In genomic region chr2:10083692-10084566, GRCh38 we compare ENCODE assay signal across 11 cellular contexts. TPM values are rescaled to one million over a fixed set of nuclear protein-coding genes. Genes with fewer than 3 reads are reported as not detected.
DNase-seq lines count a peak whose midpoint lies in the region; ATAC-seq and TF ChIP-seq lines count a peak whose summit lies in the region.
"Had no signal": no experiment of that assay in that cellular context is flagged by ENCODE, and none has a peak within 500 bp of the region (broad histone marks: within the 10 kb centered on the region; RNA-seq: fewer than 3 reads in every experiment).

No MANE protein-coding gene starts in this region.

- in situ Hi-C loops in GM13977 (cut with MboI; ENCODE audit: low pct_unique_long_range_greater_than_20kb, low sequenced_read_pairs, unreplicated experiment) = no loop called here

- H3F3A ChIP-seq in PC-9 (ENCODE audit: insufficient read depth, low read depth) = peaks cover 5% of the 10 kb centered on the region; the same call in 1 of the 2 replicates

- no peak overlapping the region for H3K27ac ChIP-seq in PC-9
- H3K27ac ChIP-seq: cardiac muscle cell had no signal

- intact Hi-C loops in left colon (cut with DNase I, micrococcal nuclease) (no loop called here), PC-9 (cut with micrococcal nuclease; ENCODE audit: unreplicated experiment) (no loop called here)

- H3K36me3 Mint-ChIP-seq in activated naive CD8-positive, alpha-beta T cell treated with anti-CD3 and anti-CD28 coated beads, Interleukin-2, amount 50 U/mL, for 24 hours (ENCODE audit: low read depth) = no peaks in the 10 kb centered on the region
- H3K36me3 Mint-ChIP-seq in activated naive CD8-positive, alpha-beta T cell treated with anti-CD3 and anti-CD28 coated beads for 36 hours = no peaks in the 10 kb centered on the region

- H3K27me3 Mint-ChIP-seq in activated naive CD8-positive, alpha-beta T cell treated with anti-CD3 and anti-CD28 coated beads, Interleukin-2, amount 50 U/mL, for 24 hours = peaks cover 60% of the 10 kb centered on the region
- H3K27me3 Mint-ChIP-seq in activated naive CD8-positive, alpha-beta T cell treated with anti-CD3 and anti-CD28 coated beads for 36 hours = peaks cover 71% of the 10 kb centered on the region

- no peaks in the 10 kb centered on the region for H4K20me1 ChIP-seq in PC-9 (ENCODE audit: insufficient read depth)

- no peaks in the 10 kb centered on the region for H3K9me3 ChIP-seq in PC-9 (ENCODE audit: insufficient read depth, low read depth)

- H3K36me3 ChIP-seq in PC-9 (ENCODE audit: low read depth) = no peaks in the 10 kb centered on the region
- H3K36me3 ChIP-seq: cardiac muscle cell had no signal

- H3K4me3 Mint-ChIP-seq in activated naive CD8-positive, alpha-beta T cell treated with anti-CD3 and anti-CD28 coated beads, Interleukin-2, amount 50 U/mL, for 24 hours = no peak overlapping the region
- H3K4me3 Mint-ChIP-seq in activated naive CD8-positive, alpha-beta T cell treated with anti-CD3 and anti-CD28 coated beads for 36 hours = no peak overlapping the region

- no TSS peak for BruUV-seq in PC-9 (replicated peaks; lab: Mats Ljungman, UMichigan)

- CTCF ChIA-PET in PC-9 (lab: Charles Lee) = no interaction called here

- H3K4me3 ChIP-seq in PC-9 = no peak overlapping the region
- H3K4me3 ChIP-seq: cardiac muscle cell had no signal

- H3K9me2 ChIP-seq in PC-9 (ENCODE audit: insufficient read depth) = no peaks in the 10 kb centered on the region

- TF ChIP-seq CTCF in PC-9 (conservative IDR thresholded peaks at IDR 0.05) (no peak), GM13977 (IDR thresholded peaks at IDR 0.05; ENCODE audit: extremely low read depth, insufficient read depth, missing control alignments) (no peak)

- POLR2A ChIA-PET in PC-9 (lab: Charles Lee; ENCODE audit: unreplicated experiment) = no interaction called here

- peaks cover 23% of the 10 kb centered on the region for H3K27me3 ChIP-seq in PC-9 (ENCODE audit: insufficient read depth, low read depth)

- H3K4me1 ChIP-seq in PC-9 (replicated peaks; ENCODE audit: insufficient read depth) = 0 out of 2 replicates have a peak, but pooled peaks cover 2% of the 10 kb centered on the region

- H3K79me2 ChIP-seq in PC-9 (ENCODE audit: low read depth) = no peaks in the 10 kb centered on the region

- H2AFZ ChIP-seq in PC-9 = no peak overlapping the region

- ATAC-seq in activated naive CD8-positive, alpha-beta T cell treated with anti-CD3 and anti-CD28 coated beads, Interleukin-2, amount 50 U/mL, for 24 hours = peak; percentile 30
- ATAC-seq in HG02840 (IDR thresholded peaks at IDR 0.05; ENCODE audit: low FRiP score, unreplicated experiment) = peak; percentile 40
- ATAC-seq in left colon = no peak
- ATAC-seq: left lobe of liver had no signal

- H3K27ac Mint-ChIP-seq in activated naive CD8-positive, alpha-beta T cell treated with anti-CD3 and anti-CD28 coated beads, Interleukin-2, amount 50 U/mL, for 24 hours = peak overlapping the region; percentile 69
- H3K27ac Mint-ChIP-seq in activated naive CD8-positive, alpha-beta T cell treated with anti-CD3 and anti-CD28 coated beads for 36 hours = no peak overlapping the region

- no peak overlapping the region for H3K4me2 ChIP-seq in PC-9

- H3K4me1 Mint-ChIP-seq in activated naive CD8-positive, alpha-beta T cell treated with anti-CD3 and anti-CD28 coated beads, Interleukin-2, amount 50 U/mL, for 24 hours = peaks cover 34% of the 10 kb centered on the region
- H3K4me1 Mint-ChIP-seq in activated naive CD8-positive, alpha-beta T cell treated with anti-CD3 and anti-CD28 coated beads for 36 hours = peaks cover 15% of the 10 kb centered on the region

- no peaks in the 10 kb centered on the region for H3K9me3 Mint-ChIP-seq in activated naive CD8-positive, alpha-beta T cell treated with anti-CD3 and anti-CD28 coated beads, Interleukin-2, amount 50 U/mL, for 24 hours
- no peaks in the 10 kb centered on the region for H3K9me3 Mint-ChIP-seq in activated naive CD8-positive, alpha-beta T cell treated with anti-CD3 and anti-CD28 coated beads for 36 hours

- DNase-seq in activated naive CD8-positive, alpha-beta T cell treated with anti-CD3 and anti-CD28 coated beads, Interleukin-2, amount 50 U/mL, for 24 hours = peak; percentile 23
- no peak for DNase-seq in activated naive CD8-positive, alpha-beta T cell treated with anti-CD3 and anti-CD28 coated beads for 36 hours
- peak; percentile 38 for DNase-seq in NCI-H748 treated with DMSO at 0.1 percent for 48 hours (lab: John Stamatoyannopoulos, UW)
- DNase-seq in left colon = no peak
- no peak for DNase-seq in PC-9
- no peak for DNase-seq in GM13977 (ENCODE audit: low spot score)
- DNase-seq in GF-D8 (lab: John Stamatoyannopoulos, UW) = no peak
- DNase-seq: NCI-H446 had no signal

RNA-seq across cellular contexts. Expression of gene CYS1, which starts 3.7 kb away (rescaled TPM):
- not detected for total RNA-seq in activated naive CD8-positive, alpha-beta T cell treated with anti-CD3 and anti-CD28 coated beads for 36 hours
- total RNA-seq in left colon (1 to 10 TPM in 1 of 2 donors, under 1 TPM in 1; 0.37 to 1.6 TPM), PC-9 (2021) (0.43 and 0.61 TPM in 2 replicates)

RNA-seq across cellular contexts. Expression of gene RRM2, which starts 38.6 kb away (rescaled TPM):
- 100 to 1,000 TPM; 414 to 424 TPM for total RNA-seq in activated naive CD8-positive, alpha-beta T cell treated with anti-CD3 and anti-CD28 coated beads for 36 hours
- 10 to 100 TPM; 15.8 to 40.0 TPM for total RNA-seq in left colon
- total RNA-seq in PC-9 (2021) = 90.4 and 105 TPM in 2 replicates

RNA-seq across cellular contexts. Expression of gene KLF11, which starts 40.6 kb away (rescaled TPM):
- total RNA-seq in activated naive CD8-positive, alpha-beta T cell treated with anti-CD3 and anti-CD28 coated beads for 36 hours = 1 to 10 TPM; 3.7 to 3.9 TPM
- total RNA-seq in left colon = 10 to 100 TPM in 1 of 2 donors, 1 to 10 TPM in 1; 9.7 to 10.2 TPM
- total RNA-seq in PC-9 (2021) = 10.9 and 14.6 TPM in 2 replicates

Comparison
In these comparisons a context has a peak if more than half of its experiments do, and no peak if none do; other contexts are left out.
1. DNase-seq: peak in activated naive CD8-positive, alpha-beta T cell treated with anti-CD3 and anti-CD28 coated beads, Interleukin-2, amount 50 U/mL, for 24 hours (single experiment) and NCI-H748 treated with DMSO at 0.1 percent for 48 hours (single experiment); none in activated naive CD8-positive, alpha-beta T cell treated with anti-CD3 and anti-CD28 coated beads for 36 hours (single experiment), left colon (0 of 2), PC-9 (0 of 2), GM13977 (single experiment) and GF-D8 (single experiment).